24 cellular contexts compared by ENCODE assay signal in the genomic region with DNA sequence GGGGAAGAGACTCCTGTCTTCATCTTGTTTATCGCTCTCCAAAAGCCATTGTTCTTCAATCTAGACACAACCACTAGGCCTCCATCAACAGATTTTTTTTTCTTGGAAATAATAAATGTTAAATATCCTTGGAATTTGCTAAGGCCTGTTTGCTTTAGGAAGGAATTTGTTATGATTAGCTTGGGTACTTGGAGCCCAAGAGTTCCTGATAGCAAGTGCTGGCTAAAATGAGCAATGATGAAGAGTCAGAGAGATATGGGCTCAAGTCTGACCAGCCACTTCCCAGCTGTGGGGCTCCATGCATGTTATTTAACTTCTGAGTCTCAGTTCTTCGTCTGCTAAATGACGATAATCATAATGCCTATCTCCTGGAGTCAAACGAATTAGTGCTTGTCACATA.
"Had no signal": no experiment of that assay in that cellular context is flagged by ENCODE, and none has a peak within 500 bp of the region (broad histone marks: within the 10 kb centered on the region; RNA-seq: fewer than 3 reads in every experiment).

No MANE protein-coding gene starts in this region.

- H3K4me3 ChIP-seq: breast epithelium, esophagus squamous epithelium, psoas muscle, skin epidermis, stomach had no signal

- H3K4me3 Mint-ChIP-seq: activated CD4-positive, alpha-beta memory T cell treated with anti-CD3 and anti-CD28 coated beads for 36 hours; activated CD8-positive, alpha-beta memory T cell treated with anti-CD3 and anti-CD28 coated beads, Interleukin-2, amount 10 ng/mL, durations not matched to agents 7 days and 5 days; dendritic cell treated with granulocyte-macrophage colony-stimulating factor and Interleukin-4, amounts not matched to agents 40 ng/mL and 50 ng/mL, for 4 days; neural crest cell; T-helper 2 cell treated with Interferon-gamma antibody and Interleukin-4, amounts not matched to agents 5 μg/mL and 100 μg/mL, for 36 hours; type B pancreatic cell; WTC11 had no signal

- DNase-seq: activated CD4-positive, alpha-beta memory T cell treated with anti-CD3 and anti-CD28 coated beads for 36 hours; activated CD4-positive, alpha-beta T cell treated with anti-CD3 and anti-CD28 coated beads for 4 hours; activated CD8-positive, alpha-beta memory T cell treated with anti-CD3 and anti-CD28 coated beads, Interleukin-2, amount 10 ng/mL, durations not matched to agents 7 days and 5 days; activated naive CD4-positive, alpha-beta T cell treated with Interleukin-2 at 50 U/mL for 16 hours; anterior cingulate cortex; cerebellar nuclear complex; effector memory CD4-positive, alpha-beta T cell; esophagus squamous epithelium; foreskin fibroblast; hippocampal formation; islet precursor cell; psoas muscle; right cardiac atrium; SK-N-SH; stimulated activated CD4-positive, alpha-beta T cell treated with anti-CD3 and anti-CD28 coated beads, Interleukin-2, amount 100 ng/mL, for 48 hours; stomach had no signal

- H3K9me3 Mint-ChIP-seq: activated CD4-positive, alpha-beta memory T cell treated with anti-CD3 and anti-CD28 coated beads for 36 hours; activated T-helper 2 cell treated with anti-CD3 and anti-CD28 coated beads, Interferon-gamma antibody, Interleukin-2, Interleukin-4, amounts not matched to agents 10 μg/mL and 5 μg/mL and 100 μg/mL, durations not matched to agents 14 hours and 24 hours and 36 hours; neural crest cell; T-helper 2 cell treated with Interferon-gamma antibody and Interleukin-4, amounts not matched to agents 5 μg/mL and 100 μg/mL, for 36 hours had no signal

- H3K36me3 Mint-ChIP-seq: activated CD4-positive, alpha-beta memory T cell treated with anti-CD3 and anti-CD28 coated beads for 36 hours; activated CD8-positive, alpha-beta memory T cell treated with anti-CD3 and anti-CD28 coated beads, Interleukin-2, amount 10 ng/mL, durations not matched to agents 7 days and 5 days; type B pancreatic cell; WTC11 had no signal

- H3K4me1 Mint-ChIP-seq: activated CD8-positive, alpha-beta memory T cell treated with anti-CD3 and anti-CD28 coated beads, Interleukin-2, amount 10 ng/mL, durations not matched to agents 7 days and 5 days; neural crest cell; WTC11 had no signal

- H3K27me3 Mint-ChIP-seq: activated CD4-positive, alpha-beta memory T cell treated with anti-CD3 and anti-CD28 coated beads for 36 hours; activated CD8-positive, alpha-beta memory T cell treated with anti-CD3 and anti-CD28 coated beads, Interleukin-2, amount 10 ng/mL, durations not matched to agents 7 days and 5 days; dendritic cell treated with granulocyte-macrophage colony-stimulating factor and Interleukin-4, amounts not matched to agents 40 ng/mL and 50 ng/mL, for 4 days; type B pancreatic cell had no signal

- H3K27ac Mint-ChIP-seq: activated CD4-positive, alpha-beta memory T cell treated with anti-CD3 and anti-CD28 coated beads for 36 hours; activated CD8-positive, alpha-beta memory T cell treated with anti-CD3 and anti-CD28 coated beads, Interleukin-2, amount 10 ng/mL, durations not matched to agents 7 days and 5 days; activated T-helper 2 cell treated with anti-CD3 and anti-CD28 coated beads, Interferon-gamma antibody, Interleukin-2, Interleukin-4, amounts not matched to agents 10 μg/mL and 5 μg/mL and 100 μg/mL, durations not matched to agents 14 hours and 24 hours and 36 hours; dendritic cell treated with granulocyte-macrophage colony-stimulating factor and Interleukin-4, amounts not matched to agents 40 ng/mL and 50 ng/mL, for 4 days; T-helper 2 cell treated with Interferon-gamma antibody and Interleukin-4, amounts not matched to agents 5 μg/mL and 100 μg/mL, for 36 hours; type B pancreatic cell; WTC11 had no signal

- ATAC-seq: activated CD8-positive, alpha-beta memory T cell treated with anti-CD3 and anti-CD28 coated beads, Interleukin-2, amount 10 ng/mL, durations not matched to agents 7 days and 5 days; psoas muscle; right cardiac atrium; WTC11 had no signal
